Comparison of ENCODE assay signal across 21 cellular contexts in the genomic region with DNA sequence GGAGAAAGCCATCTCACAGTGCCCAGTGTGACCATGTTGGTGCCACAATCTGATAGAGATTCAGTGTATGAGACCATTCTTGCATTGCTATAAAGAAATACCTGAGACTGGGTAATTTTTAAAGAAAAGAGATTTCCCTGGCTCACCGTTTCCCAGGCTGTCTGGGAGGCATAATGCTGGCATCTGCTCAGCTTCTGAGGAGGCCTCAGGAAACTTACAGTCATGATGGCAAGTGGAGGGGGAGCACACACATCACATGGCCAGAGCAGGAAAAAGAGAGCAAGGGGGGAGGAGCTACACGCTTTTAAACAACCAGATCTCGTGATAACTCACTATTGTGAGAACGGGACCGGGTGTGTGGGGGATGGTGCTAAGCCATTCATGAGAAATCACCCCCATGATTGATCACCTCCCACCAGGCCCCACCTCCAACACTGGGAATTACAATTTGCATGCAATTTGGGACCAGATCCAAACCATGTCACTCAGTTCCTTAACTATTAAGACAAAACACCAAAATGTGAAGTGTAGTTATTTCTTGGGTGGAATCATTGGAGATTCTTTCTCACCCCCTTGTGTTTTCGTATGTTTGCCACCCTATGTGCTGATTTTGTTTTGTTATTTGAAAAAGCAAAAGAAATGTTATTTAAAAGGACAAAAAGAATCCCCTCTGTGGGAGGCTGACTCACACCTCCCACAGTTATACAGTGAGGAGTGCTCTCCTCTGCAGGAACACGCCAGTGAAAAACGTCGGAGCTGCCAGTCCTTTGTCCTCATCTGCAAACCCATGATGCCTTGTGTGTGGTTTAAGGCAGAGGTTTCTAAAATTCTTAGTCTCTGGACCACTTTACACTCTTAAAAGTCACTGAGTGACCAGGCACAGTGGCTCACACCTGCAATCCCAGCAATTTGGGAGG. TPM values are rescaled to one million over a fixed set of nuclear protein-coding genes. Genes with fewer than 3 reads are reported as not detected.
A peak's percentile ranks its signal among the peaks of the same experiment; 100 is the strongest.
DNase-seq lines count a peak whose midpoint lies in the region; ATAC-seq, FAIRE-seq and TF ChIP-seq lines count a peak whose summit lies in the region.
"Had no signal": no experiment of that assay in that cellular context is flagged by ENCODE, and none has a peak within 500 bp of the region (broad histone marks: within the 10 kb centered on the region; RNA-seq: fewer than 3 reads in every experiment).

No MANE protein-coding gene starts in this region.

- H3K9me2 ChIP-seq in GM23248 (ENCODE audit: insufficient read depth): no peaks in the 10 kb centered on the region

- H3K4me3 ChIP-seq in GM23248 (no peak overlapping the region), SJSA1 (no peak overlapping the region), H1 (ENCODE audit: extremely low read depth in 1 of 4, insufficient read depth in 2 of 4, low read depth in 3 of 4, low read length in 4 of 4) (no peak overlapping the region), osteoblast (ENCODE audit: insufficient read depth, low read length) (no peak overlapping the region), right cardiac atrium (ENCODE audit: low read length) (no peak overlapping the region), body of pancreas (no peak overlapping the region)

- H4K5ac ChIP-seq in H1 (ENCODE audit: insufficient read length, low read depth, low read length): no peak overlapping the region

- H2BK12ac ChIP-seq in H1 (ENCODE audit: low read depth, low read length): no peak overlapping the region

- TF ChIP-seq POLR2A in H1 (IDR thresholded peaks at IDR 0.05; ENCODE audit: control extremely low read depth in 1 of 2, low read depth in 2 of 2, low read length in 2 of 2): no peak
- no peak for TF ChIP-seq POLR2A in body of pancreas (IDR thresholded peaks at IDR 0.05)

- H2AFZ ChIP-seq in GM23248 (0 out of 2 replicates have a peak overlapping the region, but pooled peaks have one; percentile 5), H1 (ENCODE audit: low read length) (no peak overlapping the region), osteoblast (ENCODE audit: low read length) (peak overlapping the region; percentile 5)

- no peak overlapping the region for H4K91ac ChIP-seq in H1 (replicated peaks; ENCODE audit: insufficient read length, low read length)

- no peak overlapping the region for H2AK5ac ChIP-seq in H1 (ENCODE audit: low read depth, low read length)

- no peak overlapping the region for H3K4ac ChIP-seq in H1 (replicated peaks; ENCODE audit: insufficient read length, low read depth, low read length)

- H3K23me2 ChIP-seq in H1 (ENCODE audit: low read depth, low read length): no peaks in the 10 kb centered on the region

- CTCF ChIA-PET in H1 (lab: Charles Lee; ENCODE audit: partially characterized antibody): interaction anchor here (1.3 to 4.2 kb wide), 6 partner anchors 9 to 158 kb away, joined by 3 to 22 read pairs (median 8); no protein-coding TSS in a partner anchor

- no peak overlapping the region for H3K18ac ChIP-seq in H1 (ENCODE audit: extremely low read depth, low read length)

- no peak overlapping the region; the same call in 1 of the 2 replicates for H2BK20ac ChIP-seq in H1 (ENCODE audit: low read length)

- ATAC-seq in right cardiac atrium (no peak), foreskin keratinocyte (no peak), body of pancreas (no peak)

- H4K8ac ChIP-seq in H1 (ENCODE audit: extremely low read depth, insufficient read depth, low read length): no peak overlapping the region

- no peak overlapping the region for H2BK15ac ChIP-seq in H1 (ENCODE audit: low read length)

- no peak for TF ChIP-seq EP300 in H1 (IDR thresholded peaks at IDR 0.05; ENCODE audit: borderline replicate concordance in 1 of 2, low read depth in 2 of 2, low read length in 2 of 2)

- TF ChIP-seq RAD21 in H1 (IDR thresholded peaks at IDR 0.05 in 1 of 2, conservative IDR thresholded peaks at IDR 0.05 in 1 of 2; ENCODE audit: low read depth in 2 of 2, low read length in 2 of 2): no peak

- H3K79me1 ChIP-seq in H1 (ENCODE audit: low read depth, low read length): no peaks in the 10 kb centered on the region

- DNase-seq in GM23248 (peak; percentile 48), SJSA1 (ENCODE audit: low read depth in 1 of 2, low spot score in 2 of 2) (peak; percentile 49 to 69), H1 (ENCODE audit: low read depth in 1 of 2, low spot score in 2 of 2) (no peak), osteoblast (ENCODE audit: insufficient read length, low spot score, missing footprints) (no peak), right cardiac atrium (no peak), foreskin keratinocyte (no peak), body of pancreas (no peak)
- DNase-seq in stimulated activated CD4-positive, alpha-beta T cell treated with anti-CD3 and anti-CD28 coated beads, Interleukin-4, amount 100 ng/mL, for 1 hour: no peak
- DNase-seq: AML-193; Calu3; CD4-positive, CD25-positive, alpha-beta regulatory T cell; DMS79 treated with DMSO at 0.1 percent for 48 hours; GDM1; MV-4-11; NCI-H1417 treated with DMSO at 0.1 percent for 48 hours; NCI-H2081 treated with DMSO at 0.1 percent for 48 hours; NCI-H69; NK-92 treated with Interleukin-12 subunit alpha and Interleukin-12 subunit beta, amount 100 ng/mL, for 24 hours; OCI-M1 had no signal

- H3K27me3 ChIP-seq in GM23248 (replicated peaks; ENCODE audit: insufficient read depth): no peaks in the 10 kb centered on the region
- no peaks in the 10 kb centered on the region for H3K27me3 ChIP-seq in SJSA1 (replicated peaks)
- no peaks in the 10 kb centered on the region for H3K27me3 ChIP-seq in H1 (replicated peaks in 1 of 4; ENCODE audit: control insufficient read depth in 3 of 4, extremely low read depth in 1 of 4, insufficient read depth in 3 of 4, low read length in 3 of 4)
- H3K27me3 ChIP-seq in osteoblast (ENCODE audit: insufficient read depth, low read length): peaks cover 3% of the 10 kb centered on the region
- H3K27me3 ChIP-seq in right cardiac atrium (ENCODE audit: control insufficient read depth, insufficient read depth): no peaks in the 10 kb centered on the region
- no peaks in the 10 kb centered on the region for H3K27me3 ChIP-seq in foreskin keratinocyte
- H3K27me3 ChIP-seq in body of pancreas: no peaks in the 10 kb centered on the region

- H3K4me2 ChIP-seq in GM23248 (ENCODE audit: unreplicated experiment) (no peak overlapping the region), H1 (ENCODE audit: insufficient read depth in 1 of 2, low read depth in 2 of 2, low read length in 2 of 2) (no peak overlapping the region), osteoblast (ENCODE audit: insufficient read depth, low read length) (peak overlapping the region; percentile 43)

- no peaks in the 10 kb centered on the region for H3K36me3 ChIP-seq in GM23248 (ENCODE audit: low read depth)
- H3K36me3 ChIP-seq in SJSA1: no peaks in the 10 kb centered on the region
- H3K36me3 ChIP-seq in H1 (ENCODE audit: control insufficient read depth in 2 of 4, insufficient read depth in 4 of 4, low read length in 3 of 4): no peaks in the 10 kb centered on the region
- H3K36me3 ChIP-seq in osteoblast (ENCODE audit: insufficient read depth, low read length): no peaks in the 10 kb centered on the region
- H3K36me3 ChIP-seq in body of pancreas (replicated peaks in 1 of 2; ENCODE audit: insufficient read depth in 1 of 2, low read depth in 2 of 2): no peaks in the 10 kb centered on the region

- H4K20me1 ChIP-seq in GM23248 (ENCODE audit: insufficient read depth) (no peaks in the 10 kb centered on the region), H1 (replicated peaks in 1 of 2; ENCODE audit: control insufficient read depth in 1 of 2, insufficient read depth in 2 of 2, low read length in 2 of 2) (no peaks in the 10 kb centered on the region), osteoblast (ENCODE audit: insufficient read depth, low read length) (no peaks in the 10 kb centered on the region)

- no peak for FAIRE-seq in H1 (lab: Jason Lieb, UNC)
- FAIRE-seq: H54 had no signal

- H3K27ac ChIP-seq in GM23248 (no peak overlapping the region), SJSA1 (no peak overlapping the region), H1 (ENCODE audit: low read depth, low read length) (no peak overlapping the region), osteoblast (ENCODE audit: low read depth, low read length) (no peak overlapping the region), right cardiac atrium (ENCODE audit: low read length) (no peak overlapping the region), foreskin keratinocyte (no peak overlapping the region), body of pancreas (no peak overlapping the region)

- intact Hi-C loops in right cardiac atrium (cut with DNase I): no loop called here
- intact Hi-C loops in body of pancreas (cut with DNase I): no loop called here

- H3K56ac ChIP-seq in H1 (replicated peaks; ENCODE audit: insufficient read length, low read depth, low read length): no peak overlapping the region

- H3K4me1 ChIP-seq in GM23248 (ENCODE audit: insufficient read depth): peaks cover 12% of the 10 kb centered on the region
- H3K4me1 ChIP-seq in SJSA1 (replicated peaks): peaks cover 17% of the 10 kb centered on the region
- peaks cover 0 to 6% (median 4%) of the 10 kb centered on the region in 4 experiments; a peak in 4 of 7 replicates for H3K4me1 ChIP-seq in H1 (replicated peaks in 1 of 4; ENCODE audit: control insufficient read depth in 3 of 4, insufficient read depth in 4 of 4, low read length in 3 of 4)
- peaks cover 11% of the 10 kb centered on the region for H3K4me1 ChIP-seq in osteoblast (ENCODE audit: insufficient read depth, low read length)
- no peaks in the 10 kb centered on the region for H3K4me1 ChIP-seq in right cardiac atrium (ENCODE audit: control insufficient read depth, insufficient read depth, low read length)
- peaks cover 9% of the 10 kb centered on the region for H3K4me1 ChIP-seq in foreskin keratinocyte
- H3K4me1 ChIP-seq in body of pancreas: no peaks in the 10 kb centered on the region

- no peaks in the 10 kb centered on the region for H3K9me3 ChIP-seq in GM23248 (ENCODE audit: low read depth)
- no peaks in the 10 kb centered on the region for H3K9me3 ChIP-seq in SJSA1 (replicated peaks)
- no peaks in the 10 kb centered on the region for H3K9me3 ChIP-seq in H1 (ENCODE audit: insufficient read depth in 2 of 2, low read depth in 1 of 2, low read length in 1 of 2)
- no peaks in the 10 kb centered on the region for H3K9me3 ChIP-seq in osteoblast (ENCODE audit: low read depth, low read length)
- H3K9me3 ChIP-seq in right cardiac atrium (ENCODE audit: control insufficient read depth, low read length): no peaks in the 10 kb centered on the region
- no peaks in the 10 kb centered on the region for H3K9me3 ChIP-seq in body of pancreas

- no peak overlapping the region for H2BK120ac ChIP-seq in H1 (replicated peaks; ENCODE audit: low read depth, low read length)

- H3K9ac ChIP-seq in GM23248 (no peak overlapping the region), H1 (replicated peaks in 1 of 4; ENCODE audit: extremely low read depth in 1 of 4, low read depth in 3 of 4, low read length in 3 of 4) (no peak overlapping the region)

- POLR2A ChIA-PET in H1 (lab: Charles Lee; ENCODE audit: partially characterized antibody): no interaction called here

- peaks cover 10% of the 10 kb centered on the region; the same call in 1 of the 2 replicates for H3F3A ChIP-seq in GM23248 (ENCODE audit: insufficient read depth)

- in situ Hi-C loops in GM23248 (cut with MboI): no loop called here

- H2BK5ac ChIP-seq in H1 (ENCODE audit: low read depth, low read length): no peak overlapping the region

- H3K14ac ChIP-seq in H1 (ENCODE audit: insufficient read length): no peak overlapping the region

- no peak overlapping the region for H3K23ac ChIP-seq in H1 (ENCODE audit: insufficient read length)

- WGBS in GM23248 (ENCODE audit: low coverage in 1 of 2, low lambda C conversion rate in 2 of 2, missing lambda C conversion rate in 2 of 2), 2 experiments: 56 to 59% methylated on average over 9 of the region's 9 CpGs
- 91% methylated on average over 9 of the region's 9 CpGs; no CpG with 5 or more reads in 1 of the 2 experiments for WGBS in H1 (ENCODE audit: extremely low coverage in 1 of 2, insufficient coverage in 1 of 2, insufficient read length in 1 of 2, insufficient replicate concordance in 2 of 2, low coverage in 1 of 2, low lambda C conversion rate in 2 of 2, missing lambda C conversion rate in 1 of 2), 2 experiments
- 73% methylated on average over 9 of the region's 9 CpGs for WGBS in right cardiac atrium
- 68 to 70% methylated on average over 9 of the region's 9 CpGs for WGBS in body of pancreas, 2 donors

- no peaks in the 10 kb centered on the region for H3K79me2 ChIP-seq in GM23248 (ENCODE audit: insufficient read depth)
- H3K79me2 ChIP-seq in H1 (ENCODE audit: control insufficient read depth in 1 of 2, insufficient read depth in 2 of 2, low read length in 2 of 2): no peaks in the 10 kb centered on the region
- H3K79me2 ChIP-seq in osteoblast (ENCODE audit: insufficient read depth, low read length): no peaks in the 10 kb centered on the region

- TF ChIP-seq CTCF in H1 (IDR thresholded peaks at IDR 0.05; ENCODE audit: control extremely low read depth in 1 of 3, insufficient read depth in 1 of 3, low read depth in 1 of 3, low read length in 3 of 3) (no peak), osteoblast (IDR thresholded peaks at IDR 0.05; ENCODE audit: extremely low read depth, low read depth, low read length) (no peak), foreskin keratinocyte (conservative IDR thresholded peaks at IDR 0.05) (no peak), body of pancreas (IDR thresholded peaks at IDR 0.05) (no peak)

RNA-seq across cellular contexts. Expression of gene IFNLR1, which starts 46.9 kb away (rescaled TPM):
- not detected in 2 replicates for total RNA-seq in GM23248 (2014; rRNA removed; shearing (Covaris generic))
- polyA plus RNA-seq in GM23248 (2016; fragmentation: Nextera tagmentation; extraction: Ambion mirVana): not detected in 2 replicates
- 0.06 TPM in 1 of 2 replicates, not detected in the other for total RNA-seq in SJSA1 (2014; rRNA removed; shearing (Covaris generic))
- total RNA-seq in H1 (2021; fragmentation: NEBNext Ultra II Directional; extraction: Animal tissue kit (Norgen Biotek cat#: 25700)): 9.2 and 10.1 TPM in 2 replicates
- polyA plus RNA-seq in H1 (2011; rRNA removed): 6.8 and 11.4 TPM in 2 replicates
- polyA plus RNA-seq in H1 (2011; cell fraction: cytosol; rRNA removed): 7.7 TPM
- polyA plus RNA-seq in H1 (2011; cell fraction: nucleus; rRNA removed): 7.6 TPM
- 9.2 to 10.8 TPM (median 9.7 TPM) in 4 replicates for polyA plus RNA-seq in H1 (2012, experiment 1 of 2)
- polyA plus RNA-seq in H1 (2012, experiment 2 of 2): 10.1 TPM
- 10.4 TPM for polyA plus RNA-seq in H1 (2013, experiment 1 of 2)
- polyA plus RNA-seq in H1 (2013, experiment 2 of 2): 10.1 TPM
- polyA minus RNA-seq in H1 (2011; rRNA and poly(A)+ RNA removed): 6.6 and 11.6 TPM in 2 replicates
- 3.9 TPM for polyA minus RNA-seq in H1 (2011; cell fraction: cytosol; rRNA and poly(A)+ RNA removed)
- 7.0 TPM for polyA minus RNA-seq in H1 (2011; cell fraction: nucleus; rRNA and poly(A)+ RNA removed)
- under 0.01 TPM in 1 of 2 replicates, not detected in the other for total RNA-seq in osteoblast
- 1 to 10 TPM; 3.3 to 6.2 (median 5.9) TPM for total RNA-seq in right cardiac atrium
- polyA plus RNA-seq in right cardiac atrium: 3.4 TPM
- 10.9 and 11.9 TPM in 2 replicates for total RNA-seq in foreskin keratinocyte
- 6.1 and 9.5 TPM in 2 replicates for polyA plus RNA-seq in foreskin keratinocyte
- 1 to 10 TPM; 4.6 to 5.4 TPM for total RNA-seq in body of pancreas
- total RNA-seq: LHCN-M2 had no signal

Comparison
In these comparisons a context has a peak if more than half of its experiments do, and no peak if none do; other contexts are left out.
1. DNase-seq: peak in GM23248 (single experiment) and SJSA1 (2 of 2); none in H1 (0 of 2), osteoblast (single experiment), stimulated activated CD4-positive, alpha-beta T cell treated with anti-CD3 and anti-CD28 coated beads, Interleukin-4, amount 100 ng/mL, for 1 hour (single experiment), right cardiac atrium (0 of 3), foreskin keratinocyte (0 of 2) and body of pancreas (0 of 4).